ENCODE assay signal across 27 cellular contexts in the genomic region with DNA sequence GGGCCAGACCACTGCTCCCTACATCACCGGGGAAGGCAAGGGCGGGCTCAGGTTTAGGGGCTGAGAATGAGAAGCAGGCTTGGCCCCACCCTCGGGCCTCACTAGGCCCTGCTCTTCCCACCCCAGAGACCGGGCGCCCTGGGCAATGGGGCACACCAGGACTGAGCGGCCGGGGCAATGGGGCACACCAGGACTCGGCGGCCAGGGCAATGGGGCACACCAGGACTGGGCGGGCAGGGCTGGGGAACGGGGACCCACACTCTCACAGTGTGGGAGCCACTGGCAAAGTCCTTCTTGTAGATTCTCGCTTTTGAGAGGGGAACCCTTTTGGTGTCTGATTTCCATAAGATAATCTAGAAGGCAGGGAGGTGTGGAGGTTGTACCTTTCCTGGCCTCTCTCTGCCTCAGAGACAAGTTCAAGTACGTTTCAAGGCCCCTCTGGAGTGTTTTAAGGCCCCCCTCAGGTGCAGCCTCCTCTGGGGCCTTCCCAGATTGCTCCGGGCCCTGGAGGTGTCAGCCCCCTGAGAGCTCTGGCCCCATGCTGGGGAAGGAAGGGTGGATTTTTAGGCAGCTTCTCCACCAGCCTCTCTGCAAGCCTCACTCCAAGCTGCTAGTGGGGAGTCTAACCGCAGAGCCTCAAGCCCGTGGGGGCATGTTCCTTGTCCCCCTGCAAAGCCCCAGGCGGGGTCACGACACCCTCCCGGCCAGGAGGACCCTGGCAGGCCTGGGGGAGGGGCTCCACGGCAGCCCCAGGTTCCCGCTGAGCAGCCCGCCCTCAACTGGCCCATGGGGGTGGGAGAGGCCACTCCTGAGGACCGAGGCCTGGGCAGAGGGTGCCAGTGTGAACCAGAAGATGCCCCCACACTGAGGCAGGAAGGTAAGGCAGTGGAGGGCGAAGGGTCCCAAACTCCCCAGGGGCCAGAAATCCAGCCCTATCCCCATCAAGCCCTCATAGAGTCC.
"Had no signal": no experiment of that assay in that cellular context is flagged by ENCODE, and none has a peak within 500 bp of the region (broad histone marks: within the 10 kb centered on the region; RNA-seq: fewer than 3 reads in every experiment).

No MANE protein-coding gene starts in this region.

- H3K4me1 Mint-ChIP-seq: activated CD4-positive, alpha-beta T cell treated with anti-CD3 and anti-CD28 coated beads, Interleukin-2, amount 10 ng/mL, durations not matched to agents 24 days and 14 days; activated naive CD4-positive, alpha-beta T cell treated with anti-CD3 and anti-CD28 coated beads, Interleukin-2, amount 50 U/mL, for 24 hours; activated naive CD8-positive, alpha-beta T cell treated with anti-CD3 and anti-CD28 coated beads, Interleukin-2, amount 10 ng/mL, durations not matched to agents 7 days and 5 days; activated T-helper 17 cell treated with anti-CD3 and anti-CD28 coated beads, Interleukin-2, amount 50 U/mL, for 72 hours; central memory CD8-positive, alpha-beta T cell had no signal

- H3K4me3 ChIP-seq: ascending aorta, cardiac muscle cell, MG63, Peyer's patch had no signal

- H3K27ac Mint-ChIP-seq: activated CD4-positive, alpha-beta T cell treated with anti-CD3 and anti-CD28 coated beads, Interleukin-2, amount 10 ng/mL, durations not matched to agents 24 days and 14 days; activated CD8-positive, alpha-beta T cell treated with anti-CD3 and anti-CD28 coated beads for 36 hours; activated naive CD4-positive, alpha-beta T cell treated with anti-CD3 and anti-CD28 coated beads, Interleukin-2, amount 50 U/mL, for 24 hours; activated naive CD8-positive, alpha-beta T cell treated with anti-CD3 and anti-CD28 coated beads, Interleukin-2, amount 10 ng/mL, durations not matched to agents 7 days and 5 days; activated T-cell treated with anti-CD3 and anti-CD28 coated beads, Interleukin-2, amount 50 U/mL, for 72 hours; activated T-helper 17 cell treated with anti-CD3 and anti-CD28 coated beads, Interleukin-2, amount 50 U/mL, for 72 hours had no signal

- H3K27ac ChIP-seq: ascending aorta, cardiac muscle cell, Peyer's patch had no signal

- DNase-seq: activated CD4-positive, alpha-beta T cell treated with anti-CD3 and anti-CD28 coated beads, Interleukin-2, amount 10 ng/mL, durations not matched to agents 24 days and 14 days; activated CD4-positive, alpha-beta T cell treated with anti-CD3 and anti-CD28 coated beads, Interleukin-2, amount 50 U/mL, for 4 hours; activated CD8-positive, alpha-beta T cell treated with anti-CD3 and anti-CD28 coated beads for 36 hours; activated effector memory CD4-positive, alpha-beta T cell treated with anti-CD3 and anti-CD28 coated beads, Interleukin-2, amount 50 U/mL, for 16 hours; activated naive CD4-positive, alpha-beta T cell; activated naive CD8-positive, alpha-beta T cell treated with anti-CD3 and anti-CD28 coated beads, Interleukin-2, amount 10 ng/mL, durations not matched to agents 7 days and 5 days; activated T-cell treated with anti-CD3 and anti-CD28 coated beads, Interleukin-2, amount 50 U/mL, for 1 hour; activated T-cell treated with anti-CD3 and anti-CD28 coated beads, Interleukin-2, amount 50 U/mL, for 72 hours; amygdala; Kasumi-1; MG63; NCI-H1092; NCI-H1417; NCI-H146; NCI-H187; NCI-H2029 treated with DMSO at 0.1 percent for 48 hours; NCI-H345; NCI-H524 treated with DMSO at 0.1 percent for 48 hours; PC-3; Peyer's patch; Right ventricle myocardium superior; T1000 had no signal

- H3K9me3 Mint-ChIP-seq: activated CD4-positive, alpha-beta T cell treated with anti-CD3 and anti-CD28 coated beads, Interleukin-2, amount 10 ng/mL, durations not matched to agents 24 days and 14 days; activated CD8-positive, alpha-beta T cell treated with anti-CD3 and anti-CD28 coated beads for 36 hours; activated naive CD4-positive, alpha-beta T cell treated with anti-CD3 and anti-CD28 coated beads, Interleukin-2, amount 50 U/mL, for 24 hours; activated naive CD8-positive, alpha-beta T cell treated with anti-CD3 and anti-CD28 coated beads, Interleukin-2, amount 10 ng/mL, durations not matched to agents 7 days and 5 days; activated T-cell treated with anti-CD3 and anti-CD28 coated beads, Interleukin-2, amount 50 U/mL, for 72 hours; activated T-helper 17 cell treated with anti-CD3 and anti-CD28 coated beads, Interleukin-2, amount 50 U/mL, for 72 hours; central memory CD8-positive, alpha-beta T cell had no signal

- H3K4me3 Mint-ChIP-seq: activated CD4-positive, alpha-beta T cell treated with anti-CD3 and anti-CD28 coated beads, Interleukin-2, amount 10 ng/mL, durations not matched to agents 24 days and 14 days; activated CD8-positive, alpha-beta T cell treated with anti-CD3 and anti-CD28 coated beads for 36 hours; activated naive CD4-positive, alpha-beta T cell treated with anti-CD3 and anti-CD28 coated beads, Interleukin-2, amount 50 U/mL, for 24 hours; activated naive CD8-positive, alpha-beta T cell treated with anti-CD3 and anti-CD28 coated beads, Interleukin-2, amount 10 ng/mL, durations not matched to agents 7 days and 5 days; activated T-cell treated with anti-CD3 and anti-CD28 coated beads, Interleukin-2, amount 50 U/mL, for 72 hours; activated T-helper 17 cell treated with anti-CD3 and anti-CD28 coated beads, Interleukin-2, amount 50 U/mL, for 72 hours; central memory CD8-positive, alpha-beta T cell had no signal

- H3K4me1 ChIP-seq: Peyer's patch had no signal

- H3K36me3 ChIP-seq: cardiac muscle cell, Peyer's patch had no signal

- H3K9me3 ChIP-seq: ascending aorta, MG63, Peyer's patch had no signal

- H3K36me3 Mint-ChIP-seq: activated naive CD4-positive, alpha-beta T cell treated with anti-CD3 and anti-CD28 coated beads, Interleukin-2, amount 50 U/mL, for 24 hours; activated naive CD8-positive, alpha-beta T cell treated with anti-CD3 and anti-CD28 coated beads, Interleukin-2, amount 10 ng/mL, durations not matched to agents 7 days and 5 days had no signal

- H3K27me3 Mint-ChIP-seq: activated CD4-positive, alpha-beta T cell treated with anti-CD3 and anti-CD28 coated beads, Interleukin-2, amount 10 ng/mL, durations not matched to agents 24 days and 14 days; activated CD8-positive, alpha-beta T cell treated with anti-CD3 and anti-CD28 coated beads for 36 hours; activated naive CD4-positive, alpha-beta T cell treated with anti-CD3 and anti-CD28 coated beads, Interleukin-2, amount 50 U/mL, for 24 hours; activated naive CD8-positive, alpha-beta T cell treated with anti-CD3 and anti-CD28 coated beads, Interleukin-2, amount 10 ng/mL, durations not matched to agents 7 days and 5 days; activated T-helper 17 cell treated with anti-CD3 and anti-CD28 coated beads, Interleukin-2, amount 50 U/mL, for 72 hours; central memory CD8-positive, alpha-beta T cell had no signal

- H3K27me3 ChIP-seq: ascending aorta, cardiac muscle cell, MG63, Peyer's patch had no signal
